In the genomic region with DNA sequence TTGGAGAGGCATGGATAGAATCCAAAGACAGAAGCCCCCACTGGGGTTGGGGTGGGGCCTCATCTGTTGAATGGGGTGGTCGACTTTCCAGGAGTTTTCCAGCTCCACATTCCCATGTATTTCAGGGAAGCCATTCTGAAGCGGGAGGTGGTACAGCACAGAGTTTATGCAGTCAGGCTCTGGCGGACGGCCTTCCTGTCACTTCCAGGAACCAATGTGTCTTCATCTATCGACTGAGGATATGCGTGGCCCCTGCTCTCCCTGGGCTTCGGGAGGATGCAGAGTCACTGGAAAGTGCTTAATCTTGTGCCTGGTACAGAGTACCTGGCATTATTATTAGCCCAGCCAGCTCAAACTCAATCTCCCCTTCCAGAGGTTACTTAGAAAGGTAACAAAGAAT, we compare ENCODE assay signal across 23 cellular contexts. TPM values are rescaled to one million over a fixed set of nuclear protein-coding genes. Genes with fewer than 3 reads are reported as not detected.
DNase-seq lines count a peak whose midpoint lies in the region; ATAC-seq and TF ChIP-seq lines count a peak whose summit lies in the region.
"Had no signal": no experiment of that assay in that cellular context is flagged by ENCODE, and none has a peak within 500 bp of the region (broad histone marks: within the 10 kb centered on the region; RNA-seq: fewer than 3 reads in every experiment).

No MANE protein-coding gene starts in this region.

- WGBS in heart left ventricle, 4 donors: 50 to 67% (median 57%) methylated on average over 5 to 7 of the region's 7 CpGs
- WGBS in right lobe of liver (ENCODE audit: insufficient coverage, low coverage, low lambda C conversion rate, missing lambda C conversion rate): 49% methylated on average over 6 of the region's 7 CpGs
- 57 to 87% (median 78%) methylated on average over 7 of the region's 7 CpGs for WGBS in stomach, 5 donors
- WGBS in aorta, 2 donors: 32 to 34% methylated on average over 7 of the region's 7 CpGs

- H3K27ac ChIP-seq in heart left ventricle (peak overlapping the region in 6 of 12 donors; percentile 9 to 57 (median 35)), right lobe of liver (peak overlapping the region in 1 of 3 donors; percentile 60), stomach (peak overlapping the region in 1 of 5 donors; percentile 10), WERI-Rb-1 (no peak overlapping the region), aorta (ENCODE audit: low read depth in 1 of 2, low read length in 2 of 2) (no peak overlapping the region)
- H3K27ac ChIP-seq: cardiac muscle cell, epithelial cell of prostate had no signal

- H3K27me3 ChIP-seq in heart left ventricle (no peaks in the 10 kb centered on the region), right lobe of liver (no peaks in the 10 kb centered on the region), stomach (no peaks in the 10 kb centered on the region), WERI-Rb-1 (ENCODE audit: insufficient read depth, low read depth, severe bottlenecking) (no peaks in the 10 kb centered on the region), aorta (ENCODE audit: control insufficient read depth in 1 of 2, insufficient read depth in 2 of 2, low read length in 1 of 2) (no peaks in the 10 kb centered on the region)
- H3K27me3 ChIP-seq: cardiac muscle cell, ovary had no signal

- H3K4me3 ChIP-seq in heart left ventricle: peak overlapping the region in 8 of 12 donors; percentile 2 to 46 (median 30)
- H3K4me3 ChIP-seq in right lobe of liver: peak overlapping the region in 2 of 3 donors; percentile 28 to 38
- peak overlapping the region in 2 of 4 donors; percentile 13 to 27 for H3K4me3 ChIP-seq in stomach
- H3K4me3 ChIP-seq in WERI-Rb-1 (ENCODE audit: low read depth, low read length): no peak overlapping the region
- H3K4me3 ChIP-seq in aorta (ENCODE audit: low read length in 2 of 2): peak overlapping the region in 1 of 2 donors; percentile 34
- H3K4me3 ChIP-seq: cardiac muscle cell had no signal

- no peaks in the 10 kb centered on the region for H3K9me3 ChIP-seq in heart left ventricle
- no peaks in the 10 kb centered on the region for H3K9me3 ChIP-seq in right lobe of liver
- no peaks in the 10 kb centered on the region for H3K9me3 ChIP-seq in stomach
- no peaks in the 10 kb centered on the region for H3K9me3 ChIP-seq in WERI-Rb-1 (ENCODE audit: severe bottlenecking)
- no peaks in the 10 kb centered on the region for H3K9me3 ChIP-seq in aorta (ENCODE audit: control insufficient read depth, low read length)
- H3K9me3 ChIP-seq: ovary had no signal

- TF ChIP-seq POLR2A in heart left ventricle (IDR thresholded peaks at IDR 0.05) (no peak), right lobe of liver (IDR thresholded peaks at IDR 0.05) (no peak), stomach (IDR thresholded peaks at IDR 0.05) (no peak)

- peaks cover 0 to 22% (median 7%) of the 10 kb centered on the region in 9 donors for H3K36me3 ChIP-seq in heart left ventricle
- H3K36me3 ChIP-seq in right lobe of liver: no peaks in the 10 kb centered on the region
- peaks cover 7 to 28% (median 23%) of the 10 kb centered on the region in 4 donors for H3K36me3 ChIP-seq in stomach
- H3K36me3 ChIP-seq in WERI-Rb-1: no peaks in the 10 kb centered on the region
- H3K36me3 ChIP-seq in aorta (ENCODE audit: control insufficient read depth in 1 of 2, insufficient read depth in 2 of 2, low read length in 1 of 2): no peaks in the 10 kb centered on the region
- H3K36me3 ChIP-seq: cardiac muscle cell, ovary had no signal

- intact Hi-C loops in heart left ventricle (cut with DNase I) (no loop called here), Right ventricle myocardium inferior (cut with DNase I) (no loop called here), right lobe of liver (cut with DNase I) (no loop called here), sciatic nerve (cut with DNase I) (no loop called here), stomach (cut with DNase I; ENCODE audit: low total_unique reads) (no loop called here), aorta (cut with DNase I) (no loop called here)

- ATAC-seq in heart left ventricle: peak in 3 of 4 donors; percentile 17 to 44 (median 29)
- no peak for ATAC-seq in Right ventricle myocardium inferior
- ATAC-seq in right lobe of liver: peak; percentile 6 to 54 (median 16)
- ATAC-seq in sciatic nerve: peak; percentile 23
- no peak for ATAC-seq in aorta (ENCODE audit: low FRiP score)

- TF ChIP-seq CTCF in heart left ventricle (IDR thresholded peaks at IDR 0.05): no peak
- TF ChIP-seq CTCF in right lobe of liver (IDR thresholded peaks at IDR 0.05): no peak
- no peak for TF ChIP-seq CTCF in stomach (IDR thresholded peaks at IDR 0.05)
- TF ChIP-seq CTCF in WERI-Rb-1 (IDR thresholded peaks at IDR 0.05; ENCODE audit: low read depth, low read length): no peak

- H3K4me1 ChIP-seq in heart left ventricle (peaks cover 0 to 58% (median 31%) of the 10 kb centered on the region in 12 donors), right lobe of liver (peaks cover 0 to 30% (median 9%) of the 10 kb centered on the region in 4 donors), stomach (peaks cover 13 to 38% (median 27%) of the 10 kb centered on the region in 4 donors), aorta (ENCODE audit: control insufficient read depth in 1 of 2, insufficient read depth in 2 of 2, low read length in 2 of 2) (no peaks in the 10 kb centered on the region)

- no peak for TF ChIP-seq EP300 in stomach (IDR thresholded peaks at IDR 0.05)

- DNase-seq in heart left ventricle: no peak
- no peak for DNase-seq in Right ventricle myocardium inferior (ENCODE audit: missing footprints)
- DNase-seq in right lobe of liver: no peak
- DNase-seq in sciatic nerve (ENCODE audit: low spot score): no peak
- DNase-seq in stomach: no peak
- no peak for DNase-seq in WERI-Rb-1
- DNase-seq in aorta: no peak
- DNase-seq in activated CD4-positive, alpha-beta T cell treated with anti-CD3 and anti-CD28 coated beads, Interleukin-2, amount 50 U/mL, for 4 hours: no peak
- DNase-seq: activated CD4-positive, alpha-beta T cell treated with anti-CD3 and anti-CD28 coated beads, Interleukin-2, amount 10 ng/mL, durations not matched to agents 24 days and 14 days; activated CD8-positive, alpha-beta memory T cell treated with anti-CD3 and anti-CD28 coated beads, Interleukin-2, amount 50 U/mL, for 4 hours; activated effector memory CD4-positive, alpha-beta T cell treated with anti-CD3 and anti-CD28 coated beads, Interleukin-2, amount 50 U/mL, for 16 hours; COR-L47; DND-41; H7; KBM-7; left cardiac atrium; NCI-H187; NCI-H2227 treated with DMSO at 0.1 percent for 48 hours; NCI-H82; ovary; stimulated activated CD4-positive, alpha-beta T cell treated with anti-CD3 and anti-CD28 coated beads, Interleukin-4, amount 100 ng/mL, for 1 hour had no signal

RNA-seq across cellular contexts. Expression of gene DOCK1, which starts 26.3 kb away (rescaled TPM):
- total RNA-seq in heart left ventricle (10 to 100 TPM; 13.4 to 31.6 (median 20.6) TPM), Right ventricle myocardium inferior (16.8 TPM), right lobe of liver (10 to 100 TPM; 13.8 to 17.8 (median 14.6) TPM), sciatic nerve (99.7 TPM), stomach (100 to 1,000 TPM in 1 of 5 donors, 10 to 100 TPM in 4; 30.0 to 114 (median 40.3) TPM), aorta (10 to 100 TPM; 64.6 to 82.6 TPM)
- polyA plus RNA-seq in heart left ventricle (10 to 100 TPM in 1 of 2 donors, 1 to 10 TPM in 1; 5.0 to 13.8 TPM), stomach (10 to 100 TPM in 2 of 3 donors, 1 to 10 TPM in 1; 8.4 to 15.6 (median 11.1) TPM), aorta (10 to 100 TPM; 10.9 to 21.9 TPM)

Comparison
In these comparisons a context has a peak if more than half of its experiments do, and no peak if none do; other contexts are left out.
1. ATAC-seq: peak in heart left ventricle (3 of 4), right lobe of liver (4 of 4) and sciatic nerve (single experiment); none in Right ventricle myocardium inferior (single experiment) and aorta (single experiment).